ENCODE assay signal across 16 cellular contexts in the genomic region with DNA sequence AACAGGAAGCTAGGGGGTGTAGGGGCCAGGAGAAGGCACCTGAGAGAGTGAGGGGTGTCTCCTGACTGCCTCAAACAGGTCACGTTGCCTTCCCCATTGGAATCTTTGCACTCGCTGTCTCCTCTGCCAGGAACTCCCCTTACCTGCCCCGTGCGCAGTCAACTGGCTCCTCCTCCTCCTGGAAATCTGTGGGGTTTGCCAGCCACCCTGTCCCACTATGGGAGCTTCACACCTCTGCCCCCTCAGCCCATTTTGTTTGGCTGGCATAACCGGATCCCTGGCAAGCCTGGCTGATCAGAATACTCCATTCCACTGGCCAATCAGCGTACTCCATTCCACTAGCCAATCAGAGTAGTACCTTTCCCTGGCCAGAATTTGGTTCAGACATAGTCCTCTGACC. TPM values are rescaled to one million over a fixed set of nuclear protein-coding genes. Genes with fewer than 3 reads are reported as not detected.
A peak's percentile ranks its signal among the peaks of the same experiment; 100 is the strongest.
DNase-seq lines count a peak whose midpoint lies in the region; ATAC-seq and TF ChIP-seq lines count a peak whose summit lies in the region.
"Had no signal": no experiment of that assay in that cellular context is flagged by ENCODE, and none has a peak within 500 bp of the region (broad histone marks: within the 10 kb centered on the region; RNA-seq: fewer than 3 reads in every experiment).

No MANE protein-coding gene starts in this region.

- 62% methylated on average over 6 of the region's 6 CpGs for WGBS in HUES64
- WGBS in mammary epithelial cell (ENCODE audit: low coverage, missing lambda C conversion rate) = 15% methylated on average over 5 of the region's 6 CpGs

- DNase-seq in CD4-positive, alpha-beta memory T cell = peak in 1 of 5 donors; percentile 37
- DNase-seq in mammary epithelial cell (no peak), NCI-H526 (lab: John Stamatoyannopoulos, UW) (no peak), MG63 (no peak), COR-L47 (lab: John Stamatoyannopoulos, UW) (no peak)
- DNase-seq in naive thymus-derived CD4-positive, alpha-beta T cell = no peak
- DNase-seq: activated effector memory CD4-positive, alpha-beta T cell treated with Interleukin-2 at 50 U/mL for 16 hours; BE2C; DMS79; effector CD8-positive, alpha-beta T cell; KBM-7; left ventricle myocardium superior; NCI-H1105 had no signal

- H3K79me2 ChIP-seq in mammary epithelial cell (ENCODE audit: insufficient read depth, low read length) = no peaks in the 10 kb centered on the region

- H3K27ac ChIP-seq in CD4-positive, alpha-beta memory T cell (ENCODE audit: low read depth, low read length) = peak overlapping the region; percentile 55
- H3K27ac ChIP-seq in HUES64 (ENCODE audit: low read depth, low read length) (no peak overlapping the region), mammary epithelial cell (ENCODE audit: insufficient read depth, low read depth, low read length) (no peak overlapping the region)
- peak overlapping the region; percentile 76 for H3K27ac ChIP-seq in naive thymus-derived CD4-positive, alpha-beta T cell (ENCODE audit: low read depth, low read length)

- intact Hi-C loops in CD4-positive, alpha-beta memory T cell (cut with micrococcal nuclease) = loop anchor here (2.0 kb wide), 1 partner anchor 15 kb away; no protein-coding TSS in a partner anchor
- intact Hi-C loops in mammary epithelial cell (cut with micrococcal nuclease) = no loop called here
- intact Hi-C loops in naive thymus-derived CD4-positive, alpha-beta T cell (cut with micrococcal nuclease) = loop anchor here (1.0 to 2.0 kb wide), 2 partner anchors 15 to 16 kb away; no protein-coding TSS in a partner anchor

- in situ Hi-C loops in mammary epithelial cell (cut with MboI; ENCODE audit: low sequenced_read_pairs in 2 of 2) = no loop called here

- no peaks in the 10 kb centered on the region for H4K20me1 ChIP-seq in mammary epithelial cell (ENCODE audit: insufficient read depth, low read length)

- BruUV-seq in mammary epithelial cell (replicated peaks; lab: Mats Ljungman, UMichigan) = no TSS peak

- H3K4me3 ChIP-seq in CD4-positive, alpha-beta memory T cell (ENCODE audit: low read length in 2 of 2) = no peak overlapping the region
- H3K4me3 ChIP-seq in HUES64 (ENCODE audit: low read length) (no peak overlapping the region), mammary epithelial cell (replicated peaks in 1 of 3; ENCODE audit: insufficient read depth in 1 of 3, low read depth in 2 of 3, low read length in 3 of 3) (no peak overlapping the region), MG63 (no peak overlapping the region)
- H3K4me3 ChIP-seq in naive thymus-derived CD4-positive, alpha-beta T cell (ENCODE audit: low read length) = no peak overlapping the region

- dilution Hi-C loops in mammary epithelial cell (cut with HindIII; ENCODE audit: low sequenced_read_pairs) = no loop called here

- no peak for ATAC-seq in naive thymus-derived CD4-positive, alpha-beta T cell
- ATAC-seq: left ventricle myocardium superior had no signal

- H2AFZ ChIP-seq in mammary epithelial cell (ENCODE audit: low read depth, low read length) = peak overlapping the region; percentile 10

- H3K9ac ChIP-seq in HUES64 (ENCODE audit: low read depth, low read length) (peak overlapping the region; percentile 20; the same call in 1 of the 2 replicates), mammary epithelial cell (ENCODE audit: insufficient read depth, low read length) (no peak overlapping the region)

- H3K4me1 Mint-ChIP-seq in CD4-positive, alpha-beta memory T cell = peaks cover 40 to 72% (median 55%) of the 10 kb centered on the region in 4 donors
- peaks cover 48 to 84% (median 65%) of the 10 kb centered on the region in 7 donors for H3K4me1 Mint-ChIP-seq in naive thymus-derived CD4-positive, alpha-beta T cell

- H3K27ac Mint-ChIP-seq in CD4-positive, alpha-beta memory T cell = peak overlapping the region; percentile 79 to 90 (median 86)
- H3K27ac Mint-ChIP-seq in naive thymus-derived CD4-positive, alpha-beta T cell = peak overlapping the region; percentile 26 to 94 (median 90)
- H3K27ac Mint-ChIP-seq: progenitor cell of endocrine pancreas had no signal

- POLR2A ChIA-PET in CD4-positive, alpha-beta memory T cell (lab: Charles Lee; ENCODE audit: partially characterized antibody) = interaction anchor here (1.0 to 5.8 kb wide), 9 partner anchors 9 to 82 kb away, joined by 3 to 69 read pairs (median 14); partner anchors contain the start of genes GRK6, LMAN2, RGS14 and SLC34A1
- POLR2A ChIA-PET in naive thymus-derived CD4-positive, alpha-beta T cell (lab: Charles Lee) = interaction anchor here (0.9 to 7.3 kb wide), 8 partner anchors 11 to 81 kb away, joined by 3 to 123 read pairs (median 20); partner anchors contain the start of genes GRK6, RGS14 and SLC34A1

- H3K4me2 ChIP-seq in mammary epithelial cell (ENCODE audit: insufficient read depth, low read depth, low read length) = peak overlapping the region; percentile 1

- no peaks in the 10 kb centered on the region for H3K27me3 Mint-ChIP-seq in CD4-positive, alpha-beta memory T cell
- no peaks in the 10 kb centered on the region for H3K27me3 Mint-ChIP-seq in naive thymus-derived CD4-positive, alpha-beta T cell

- H3K4me1 ChIP-seq in CD4-positive, alpha-beta memory T cell (ENCODE audit: insufficient read depth, low read length) = peaks cover 74% of the 10 kb centered on the region
- H3K4me1 ChIP-seq in HUES64 (ENCODE audit: insufficient read depth, low read length) = peaks cover 12% of the 10 kb centered on the region; the same call in 1 of the 2 replicates
- H3K4me1 ChIP-seq in mammary epithelial cell (ENCODE audit: insufficient read depth, low read length) = peaks cover 5% of the 10 kb centered on the region
- peaks cover 36 to 70% of the 10 kb centered on the region in 2 donors for H3K4me1 ChIP-seq in naive thymus-derived CD4-positive, alpha-beta T cell (ENCODE audit: control insufficient read depth in 2 of 2, insufficient read depth in 2 of 2, low read length in 2 of 2)
- H3K4me1 ChIP-seq: BE2C had no signal

- H3K4me3 Mint-ChIP-seq in CD4-positive, alpha-beta memory T cell = peak overlapping the region in 4 of 8 donors; percentile 40 to 87 (median 56)
- peak overlapping the region; percentile 16 to 85 (median 64) for H3K4me3 Mint-ChIP-seq in naive thymus-derived CD4-positive, alpha-beta T cell

- CTCF ChIA-PET in CD4-positive, alpha-beta memory T cell (lab: Charles Lee; ENCODE audit: partially characterized antibody) = interaction anchor here (2.4 to 8.5 kb wide), 8 partner anchors 9 to 124 kb away, joined by 8 to 140 read pairs (median 19); partner anchors contain the start of genes PDLIM7, RGS14 and SLC34A1
- CTCF ChIA-PET in mammary epithelial cell (lab: Charles Lee; ENCODE audit: low non-redundant PET) = no interaction called here
- CTCF ChIA-PET in naive thymus-derived CD4-positive, alpha-beta T cell (lab: Charles Lee) = interaction anchor here (0.9 to 6.0 kb wide), 8 partner anchors 9 to 82 kb away, joined by 3 to 75 read pairs (median 5); partner anchors contain the start of genes MXD3 and SLC34A1

- peaks cover 25% of the 10 kb centered on the region for H3K36me3 ChIP-seq in CD4-positive, alpha-beta memory T cell (ENCODE audit: insufficient read depth, low read length)
- H3K36me3 ChIP-seq in HUES64 (ENCODE audit: insufficient read depth, low read length) = no peaks in the 10 kb centered on the region
- no peaks in the 10 kb centered on the region for H3K36me3 ChIP-seq in mammary epithelial cell (ENCODE audit: insufficient read depth, low read length)
- peaks cover 8 to 32% (median 15%) of the 10 kb centered on the region in 3 experiments for H3K36me3 ChIP-seq in naive thymus-derived CD4-positive, alpha-beta T cell (ENCODE audit: control insufficient read depth in 2 of 3, insufficient read depth in 3 of 3, low read length in 3 of 3)
- peaks cover 2% of the 10 kb centered on the region; the same call in 1 of the 2 replicates for H3K36me3 ChIP-seq in MG63
- H3K36me3 ChIP-seq: BE2C had no signal

- no peaks in the 10 kb centered on the region for H3K27me3 ChIP-seq in CD4-positive, alpha-beta memory T cell (ENCODE audit: insufficient read depth, low read length)
- 0 out of 2 replicates have a peak, but pooled peaks cover under 1% of the 10 kb centered on the region for H3K27me3 ChIP-seq in HUES64 (ENCODE audit: insufficient read depth, low read length)
- no peaks in the 10 kb centered on the region for H3K27me3 ChIP-seq in mammary epithelial cell (ENCODE audit: insufficient read depth, low read length)
- no peaks in the 10 kb centered on the region for H3K27me3 ChIP-seq in naive thymus-derived CD4-positive, alpha-beta T cell (ENCODE audit: control insufficient read depth in 2 of 2, insufficient read depth in 2 of 2, low read length in 2 of 2)
- no peaks in the 10 kb centered on the region for H3K27me3 ChIP-seq in MG63
- H3K27me3 ChIP-seq: BE2C had no signal

- no peaks in the 10 kb centered on the region for H3K9me3 ChIP-seq in CD4-positive, alpha-beta memory T cell (ENCODE audit: control insufficient read depth in 1 of 2, low read length in 2 of 2)
- H3K9me3 ChIP-seq in HUES64 (ENCODE audit: insufficient read depth, low read depth, low read length) = no peaks in the 10 kb centered on the region
- H3K9me3 ChIP-seq in mammary epithelial cell (replicated peaks; ENCODE audit: insufficient read depth, low read length) = no peaks in the 10 kb centered on the region
- no peaks in the 10 kb centered on the region for H3K9me3 ChIP-seq in naive thymus-derived CD4-positive, alpha-beta T cell (ENCODE audit: control insufficient read depth in 2 of 3, low read length in 3 of 3)
- no peaks in the 10 kb centered on the region for H3K9me3 ChIP-seq in MG63
- H3K9me3 ChIP-seq: BE2C had no signal

- TF ChIP-seq CTCF in mammary epithelial cell (conservative IDR thresholded peaks at IDR 0.05 in 1 of 2, IDR thresholded peaks at IDR 0.05 in 1 of 2; ENCODE audit: extremely low read depth in 1 of 2, insufficient read depth in 1 of 2, low read depth in 1 of 2, low read length in 2 of 2) = no peak

- H3K36me3 Mint-ChIP-seq in CD4-positive, alpha-beta memory T cell = peaks cover 7 to 29% of the 10 kb centered on the region in 2 donors
- peaks cover 5 to 29% (median 9%) of the 10 kb centered on the region in 5 donors for H3K36me3 Mint-ChIP-seq in naive thymus-derived CD4-positive, alpha-beta T cell

- no peaks in the 10 kb centered on the region for H3K9me3 Mint-ChIP-seq in CD4-positive, alpha-beta memory T cell
- no peaks in the 10 kb centered on the region for H3K9me3 Mint-ChIP-seq in naive thymus-derived CD4-positive, alpha-beta T cell

RNA-seq across cellular contexts. Expression of gene SLC34A1, which starts 10.4 kb away (rescaled TPM):
- total RNA-seq in CD4-positive, alpha-beta memory T cell = under 1 TPM in 1 of 2 experiments, not detected in 1; 0.11 TPM
- not detected for polyA plus RNA-seq in CD4-positive, alpha-beta memory T cell
- polyA plus RNA-seq in HUES64 (2013, experiment 1 of 2) = not detected
- polyA plus RNA-seq in HUES64 (2013, experiment 2 of 2) = not detected
- under 1 TPM in 1 of 2 donors, not detected in 1; 0.09 TPM for total RNA-seq in mammary epithelial cell
- polyA plus RNA-seq in mammary epithelial cell = 0.02 TPM
- not detected for polyA minus RNA-seq in mammary epithelial cell
- total RNA-seq in naive thymus-derived CD4-positive, alpha-beta T cell = under 1 TPM in 2 of 5 experiments, not detected in 3; 0.27 to 0.29 TPM
- not detected for polyA plus RNA-seq in naive thymus-derived CD4-positive, alpha-beta T cell
- total RNA-seq in MG63 (2014; rRNA removed; shearing (Covaris generic); ENCODE audit: low replicate concordance) = not detected in 2 replicates
- total RNA-seq: fibroblast of villous mesenchyme, left ventricle myocardium superior, progenitor cell of endocrine pancreas had no signal

RNA-seq across cellular contexts. Expression of gene RGS14, which starts 16.1 kb away (rescaled TPM):
- total RNA-seq in CD4-positive, alpha-beta memory T cell = 100 to 1,000 TPM; 167 to 168 TPM
- 10 to 100 TPM; 62.3 to 96.7 TPM for polyA plus RNA-seq in CD4-positive, alpha-beta memory T cell
- 10.9 TPM for polyA plus RNA-seq in HUES64 (2013, experiment 1 of 2)
- 13.5 TPM for polyA plus RNA-seq in HUES64 (2013, experiment 2 of 2)
- total RNA-seq in mammary epithelial cell = 10 to 100 TPM in 1 of 2 donors, 1 to 10 TPM in 1; 6.1 to 10.0 TPM
- polyA plus RNA-seq in mammary epithelial cell = 8.1 TPM
- polyA minus RNA-seq in mammary epithelial cell = 48.7 TPM
- total RNA-seq in naive thymus-derived CD4-positive, alpha-beta T cell = 100 to 1,000 TPM in 3 of 5 experiments, 10 to 100 TPM in 2; 68.4 to 196 (median 112) TPM
- polyA plus RNA-seq in naive thymus-derived CD4-positive, alpha-beta T cell = 100 to 1,000 TPM in 1 of 2 donors, 10 to 100 TPM in 1; 32.9 to 100 TPM
- 10.7 and 16.7 TPM in 2 replicates for total RNA-seq in MG63 (2014; rRNA removed; shearing (Covaris generic); ENCODE audit: low replicate concordance)

RNA-seq across cellular contexts. Expression of gene LMAN2, which starts 22.3 kb away (rescaled TPM):
- 100 to 1,000 TPM; 114 to 123 TPM for total RNA-seq in CD4-positive, alpha-beta memory T cell
- 100 to 1,000 TPM; 223 to 322 TPM for polyA plus RNA-seq in CD4-positive, alpha-beta memory T cell
- polyA plus RNA-seq in HUES64 (2013, experiment 1 of 2) = 124 TPM
- polyA plus RNA-seq in HUES64 (2013, experiment 2 of 2) = 117 TPM
- 100 to 1,000 TPM; 114 to 201 TPM for total RNA-seq in mammary epithelial cell
- 222 TPM for polyA plus RNA-seq in mammary epithelial cell
- polyA minus RNA-seq in mammary epithelial cell = 285 TPM
- 100 to 1,000 TPM in 2 of 5 experiments, 10 to 100 TPM in 3; 71.8 to 144 (median 99.7) TPM for total RNA-seq in naive thymus-derived CD4-positive, alpha-beta T cell
- 100 to 1,000 TPM; 194 to 202 TPM for polyA plus RNA-seq in naive thymus-derived CD4-positive, alpha-beta T cell
- total RNA-seq in MG63 (2014; rRNA removed; shearing (Covaris generic); ENCODE audit: low replicate concordance) = 296 and 502 TPM in 2 replicates

RNA-seq across cellular contexts. Expression of gene PFN3, which starts 26.7 kb away (rescaled TPM):
- total RNA-seq in CD4-positive, alpha-beta memory T cell = not detected
- not detected for polyA plus RNA-seq in CD4-positive, alpha-beta memory T cell
- not detected for polyA plus RNA-seq in HUES64 (2013, experiment 1 of 2)
- not detected for polyA plus RNA-seq in HUES64 (2013, experiment 2 of 2)
- total RNA-seq in mammary epithelial cell = not detected
- polyA plus RNA-seq in mammary epithelial cell = not detected
- polyA minus RNA-seq in mammary epithelial cell = not detected
- total RNA-seq in naive thymus-derived CD4-positive, alpha-beta T cell = not detected
- not detected for polyA plus RNA-seq in naive thymus-derived CD4-positive, alpha-beta T cell
- total RNA-seq in MG63 (2014; rRNA removed; shearing (Covaris generic); ENCODE audit: low replicate concordance) = not detected in 2 replicates
- total RNA-seq: fibroblast of villous mesenchyme, left ventricle myocardium superior, progenitor cell of endocrine pancreas had no signal

RNA-seq across cellular contexts. Expression of gene F12, which starts 35.6 kb away (rescaled TPM):
- not detected for total RNA-seq in CD4-positive, alpha-beta memory T cell
- polyA plus RNA-seq in CD4-positive, alpha-beta memory T cell = 1 to 10 TPM; 2.0 to 2.4 TPM
- 0.60 TPM for polyA plus RNA-seq in HUES64 (2013, experiment 1 of 2)
- 1.4 TPM for polyA plus RNA-seq in HUES64 (2013, experiment 2 of 2)
- 1 to 10 TPM; 4.3 to 5.7 TPM for total RNA-seq in mammary epithelial cell
- 5.4 TPM for polyA plus RNA-seq in mammary epithelial cell
- polyA minus RNA-seq in mammary epithelial cell = 0.88 TPM
- total RNA-seq in naive thymus-derived CD4-positive, alpha-beta T cell = 1 to 10 TPM in 1 of 5 experiments, under 1 TPM in 2, not detected in 2; 0.16 to 2.1 (median 0.34) TPM
- under 1 TPM in 1 of 2 donors, not detected in 1; 0.64 TPM for polyA plus RNA-seq in naive thymus-derived CD4-positive, alpha-beta T cell
- total RNA-seq in MG63 (2014; rRNA removed; shearing (Covaris generic); ENCODE audit: low replicate concordance) = 1.3 and 2.3 TPM in 2 replicates
- total RNA-seq: left ventricle myocardium superior had no signal

Comparison
In these comparisons a context has a peak if more than half of its experiments do, and no peak if none do; other contexts are left out.
1. H3K27ac ChIP-seq: peak in CD4-positive, alpha-beta memory T cell (single experiment) and naive thymus-derived CD4-positive, alpha-beta T cell (single experiment); none in HUES64 (single experiment) and mammary epithelial cell (single experiment).